ENCODE assay signal across 25 cellular contexts in genomic region chr5:141978389-141978788, GRCh38. TPM values are rescaled to one million over a fixed set of nuclear protein-coding genes. Genes with fewer than 3 reads are reported as not detected.
DNase-seq lines count a peak whose midpoint lies in the region; ATAC-seq, FAIRE-seq and TF ChIP-seq lines count a peak whose summit lies in the region.
"Had no signal": no experiment of that assay in that cellular context is flagged by ENCODE, and none has a peak within 500 bp of the region (broad histone marks: within the 10 kb centered on the region; RNA-seq: fewer than 3 reads in every experiment).

No MANE protein-coding gene starts in this region.

- TF ChIP-seq RAD21 in GM12878 (IDR thresholded peaks at IDR 0.05; ENCODE audit: insufficient read depth, low read depth, low read length): no peak

- H3K36me3 ChIP-seq in left ventricle myocardium inferior (peaks cover 87% of the 10 kb centered on the region), GM12878 (ENCODE audit: control insufficient read depth in 2 of 2, insufficient read depth in 2 of 2, low read length in 1 of 2) (peaks cover 2 to 15% of the 10 kb centered on the region in 2 experiments), right lobe of liver (peaks cover 0 to 72% (median 22%) of the 10 kb centered on the region in 4 donors), small intestine (ENCODE audit: control insufficient read depth in 2 of 2, insufficient read depth in 2 of 2, low read length in 2 of 2) (peaks cover 13 to 22% of the 10 kb centered on the region in 2 donors)
- H3K36me3 ChIP-seq in CD8-positive, alpha-beta memory T cell (ENCODE audit: insufficient read depth, low read length): peaks cover 35% of the 10 kb centered on the region

- H3K27me3 ChIP-seq in left ventricle myocardium inferior (ENCODE audit: low read depth) (no peaks in the 10 kb centered on the region), right cardiac atrium (ENCODE audit: control insufficient read depth, insufficient read depth) (no peaks in the 10 kb centered on the region), GM12878 (replicated peaks in 1 of 2; ENCODE audit: control insufficient read depth in 2 of 2, insufficient read depth in 2 of 2, low read length in 1 of 2) (no peaks in the 10 kb centered on the region), right lobe of liver (no peaks in the 10 kb centered on the region), small intestine (ENCODE audit: control insufficient read depth in 2 of 2, insufficient read depth in 2 of 2, low read length in 2 of 2) (no peaks in the 10 kb centered on the region)
- no peaks in the 10 kb centered on the region for H3K27me3 ChIP-seq in CD8-positive, alpha-beta memory T cell (ENCODE audit: insufficient read depth, low read length, poor library complexity, severe bottlenecking)
- H3K27me3 ChIP-seq: BLaER1 had no signal

- H4K20me1 ChIP-seq in GM12878 (ENCODE audit: control insufficient read depth, insufficient read depth): no peaks in the 10 kb centered on the region

- BruUV-seq in GM12878 (replicated peaks; lab: Mats Ljungman, UMichigan): no TSS peak

- no peak for TF ChIP-seq CTCF in left ventricle myocardium inferior (IDR thresholded peaks at IDR 0.05; ENCODE audit: borderline replicate concordance)
- no peak for TF ChIP-seq CTCF in GM12878 (IDR thresholded peaks at IDR 0.05 in 2 of 3, conservative IDR thresholded peaks at IDR 0.05 in 1 of 3; ENCODE audit: control insufficient read depth in 2 of 3, extremely low read depth in 1 of 3, insufficient read depth in 1 of 3, low read depth in 3 of 3, low read length in 3 of 3)
- TF ChIP-seq CTCF in right lobe of liver (IDR thresholded peaks at IDR 0.05): no peak

- RAD21 ChIA-PET in GM12878 (lab: Charles Lee; ENCODE audit: unreplicated experiment): interaction anchor here (0.8 kb wide), 1 partner anchor 277 kb away, joined by 3 read pairs; no protein-coding TSS in a partner anchor

- CTCF ChIA-PET in GM12878 (lab: Yijun Ruan, JAX): interaction anchor here (0.6 to 4.4 kb wide), 7 partner anchors 10 to 287 kb away, joined by 3 to 21 read pairs (median 4); partner anchors contain the start of gene RNF14
- CTCF ChIA-PET in CD8-positive, alpha-beta memory T cell (lab: Charles Lee): interaction anchor here (1.0 to 4.0 kb wide), 5 partner anchors 10 to 287 kb away, joined by 3 to 22 read pairs (median 6); partner anchors contain the start of gene RNF14

- H3K36me3 Mint-ChIP-seq in CD8-positive, alpha-beta memory T cell: peaks cover 11 to 81% (median 34%) of the 10 kb centered on the region in 3 donors

- TF ChIP-seq POLR2A in GM12878 (IDR thresholded peaks at IDR 0.05; ENCODE audit: low read depth, low read length): no peak
- TF ChIP-seq POLR2A in right lobe of liver (IDR thresholded peaks at IDR 0.05): no peak

- POLR2A ChIA-PET in GM12878 (lab: Charles Lee): interaction anchor here (2.0 kb wide), 1 partner anchor 9 kb away, joined by 6 read pairs; the partner anchor contains the start of gene RNF14
- POLR2A ChIA-PET in CD8-positive, alpha-beta memory T cell (lab: Charles Lee): interaction anchor here (0.7 to 1.7 kb wide), 2 partner anchors 10 to 97 kb away, joined by 3 to 4 read pairs; partner anchors contain the start of gene RNF14

- no peaks in the 10 kb centered on the region for H3K9me3 Mint-ChIP-seq in CD8-positive, alpha-beta memory T cell
- H3K9me3 Mint-ChIP-seq: CD4-positive, CD25-positive, alpha-beta regulatory T cell; CD8-positive, alpha-beta T cell had no signal

- ATAC-seq in right cardiac atrium (no peak), GM12878 (no peak), right lobe of liver (peak; percentile 59 to 82 (median 72))
- ATAC-seq: CD8-positive, alpha-beta T cell had no signal

- H3K4me1 Mint-ChIP-seq in CD8-positive, alpha-beta memory T cell: peaks cover 13 to 31% (median 27%) of the 10 kb centered on the region in 3 donors

- H3K4me2 ChIP-seq in GM12878 (ENCODE audit: control insufficient read depth, insufficient read depth): no peak overlapping the region
- H3K4me2 ChIP-seq: BLaER1 had no signal

- H3K27ac ChIP-seq in left ventricle myocardium inferior (replicated peaks) (peak overlapping the region; percentile 17), right cardiac atrium (ENCODE audit: low read length) (no peak overlapping the region), GM12878 (ENCODE audit: control insufficient read depth, insufficient read depth) (no peak overlapping the region), right lobe of liver (peak overlapping the region in 2 of 3 donors; percentile 0 to 29), small intestine (ENCODE audit: low read depth in 1 of 2, low read length in 1 of 2) (no peak overlapping the region), caudate nucleus (ENCODE audit: low read depth, low read length) (no peak overlapping the region)
- no peak overlapping the region for H3K27ac ChIP-seq in CD8-positive, alpha-beta memory T cell (ENCODE audit: low read depth, low read length)
- H3K27ac ChIP-seq: 22Rv1, BLaER1, C4-2B, GM23248 had no signal

- no peak for TF ChIP-seq EP300 in GM12878 (IDR thresholded peaks at IDR 0.05; ENCODE audit: borderline replicate concordance in 1 of 2, control insufficient read depth in 1 of 2, low read depth in 2 of 2, low read length in 2 of 2)

- H3K79me2 ChIP-seq in GM12878 (ENCODE audit: control insufficient read depth, insufficient read depth, low read length): no peaks in the 10 kb centered on the region

- no peak overlapping the region for H3K4me3 ChIP-seq in left ventricle myocardium inferior
- no peak overlapping the region for H3K4me3 ChIP-seq in right cardiac atrium (ENCODE audit: low read length)
- H3K4me3 ChIP-seq in GM12878: no peak overlapping the region
- no peak overlapping the region for H3K4me3 ChIP-seq in right lobe of liver
- no peak overlapping the region for H3K4me3 ChIP-seq in small intestine (ENCODE audit: low read depth in 1 of 2, low read length in 2 of 2)
- H3K4me3 ChIP-seq in CD8-positive, alpha-beta memory T cell (ENCODE audit: low read length): no peak overlapping the region
- H3K4me3 ChIP-seq: BLaER1, GM23248 had no signal

- H3K4me1 ChIP-seq in left ventricle myocardium inferior (peaks cover 54% of the 10 kb centered on the region), right cardiac atrium (ENCODE audit: control insufficient read depth, insufficient read depth, low read length) (no peaks in the 10 kb centered on the region), GM12878 (ENCODE audit: control insufficient read depth, insufficient read depth, low read length) (no peaks in the 10 kb centered on the region), right lobe of liver (peaks cover 0 to 38% (median 10%) of the 10 kb centered on the region in 4 donors), small intestine (ENCODE audit: control insufficient read depth in 2 of 2, insufficient read depth in 1 of 2, low read depth in 1 of 2, low read length in 1 of 2) (peaks cover 0 to 8% of the 10 kb centered on the region in 2 donors)
- H3K4me1 ChIP-seq in CD8-positive, alpha-beta memory T cell (ENCODE audit: insufficient read depth, low read length): peaks cover 8% of the 10 kb centered on the region
- H3K4me1 ChIP-seq: BLaER1 had no signal

- no peak overlapping the region for H3K9ac ChIP-seq in GM12878 (ENCODE audit: control insufficient read depth, insufficient read depth, low read length)
- H3K9ac ChIP-seq: BLaER1, GM23248 had no signal

- H3K4me3 Mint-ChIP-seq in CD8-positive, alpha-beta memory T cell: no peak overlapping the region
- H3K4me3 Mint-ChIP-seq: B cell; CD4-positive, CD25-positive, alpha-beta regulatory T cell; CD8-positive, alpha-beta T cell had no signal

- no peaks in the 10 kb centered on the region for H3K9me3 ChIP-seq in left ventricle myocardium inferior (replicated peaks)
- H3K9me3 ChIP-seq in right cardiac atrium (ENCODE audit: control insufficient read depth, low read length): no peaks in the 10 kb centered on the region
- H3K9me3 ChIP-seq in GM12878 (replicated peaks; ENCODE audit: control insufficient read depth, insufficient read depth, low read length): no peaks in the 10 kb centered on the region
- H3K9me3 ChIP-seq in right lobe of liver: no peaks in the 10 kb centered on the region
- H3K9me3 ChIP-seq in small intestine (ENCODE audit: control insufficient read depth, low read depth): no peaks in the 10 kb centered on the region
- no peaks in the 10 kb centered on the region for H3K9me3 ChIP-seq in CD8-positive, alpha-beta memory T cell (ENCODE audit: low read length)
- H3K9me3 ChIP-seq: BLaER1 had no signal

- SMC1A ChIA-PET in GM12878 (lab: Charles Lee; ENCODE audit: uncharacterized antibody, unreplicated experiment): interaction anchor here (2.6 to 4.3 kb wide), 2 partner anchors 9 to 12 kb away, joined by 7 to 27 read pairs; partner anchors contain the start of gene RNF14

- intact Hi-C loops in left ventricle myocardium inferior (cut with micrococcal nuclease) (no loop called here), right cardiac atrium (cut with DNase I) (no loop called here), GM12878 (cut with micrococcal nuclease; ENCODE audit: unreplicated experiment) (no loop called here), right lobe of liver (cut with DNase I) (no loop called here)

- in situ Hi-C loops in GM12878 (cut with MboI): no loop called here

- H2AFZ ChIP-seq in GM12878 (ENCODE audit: control insufficient read depth, low read depth, low read length): no peak overlapping the region
- H2AFZ ChIP-seq: GM23248 had no signal

- no peaks in the 10 kb centered on the region for H3K27me3 Mint-ChIP-seq in CD8-positive, alpha-beta memory T cell
- H3K27me3 Mint-ChIP-seq: B cell; CD4-positive, CD25-positive, alpha-beta regulatory T cell had no signal

- DNase-seq in left ventricle myocardium inferior (no peak), right cardiac atrium (no peak), GM12878 (ENCODE audit: low read depth, low spot score) (no peak), right lobe of liver (no peak), small intestine (peak; percentile 61), caudate nucleus (lab: John Stamatoyannopoulos, UW) (no peak), GM19240 (ENCODE audit: insufficient read length, low spot score) (no peak)
- no peak for DNase-seq in CD8-positive, alpha-beta memory T cell
- DNase-seq: CD4-positive, CD25-positive, alpha-beta regulatory T cell; CD8-positive, alpha-beta T cell; DMS 273 treated with DMSO at 0.1 percent for 48 hours; DMS79; EL; GDM1; GM23248; H7; HCEC 1CT had no signal

- H3K27ac Mint-ChIP-seq in CD8-positive, alpha-beta memory T cell: peak overlapping the region in 1 of 8 donors; percentile 28
- H3K27ac Mint-ChIP-seq: B cell; CD8-positive, alpha-beta T cell had no signal

- FAIRE-seq in GM12878 (lab: Jason Lieb, UNC) (peak; percentile 35), small intestine (lab: Jason Lieb, UNC) (no peak)
- FAIRE-seq: A204.1, D721Med, H1 had no signal

RNA-seq across cellular contexts. Expression of gene RNF14, which starts 9.5 kb away (rescaled TPM):
- total RNA-seq in left ventricle myocardium inferior: 120 TPM
- total RNA-seq in right cardiac atrium: 100 to 1,000 TPM in 2 of 4 donors, 10 to 100 TPM in 2; 90.7 to 105 (median 97.7) TPM
- polyA plus RNA-seq in right cardiac atrium: 36.3 TPM
- 34.2 and 34.7 TPM in 2 replicates for total RNA-seq in GM12878 (2013; cell fraction: nucleolus; rRNA removed)
- 19.7 and 30.8 TPM in 2 replicates for total RNA-seq in GM12878 (2014; rRNA removed)
- 23.8 and 24.2 TPM in 2 replicates for total RNA-seq in GM12878 (2014; rRNA removed; fragmentation: Illumina TruSeq; extraction: Trizol)
- total RNA-seq in GM12878 (2021): 19.7 and 26.7 TPM in 2 replicates
- polyA plus RNA-seq in GM12878 (2011; ENCODE audit: low read depth): 16.1 TPM
- 30.6 and 39.7 TPM in 2 replicates for polyA plus RNA-seq in GM12878 (2011; rRNA removed)
- polyA plus RNA-seq in GM12878 (2011; cell fraction: cytosol; rRNA removed): 18.9 and 21.4 TPM in 2 replicates
- 15.4 and 15.5 TPM in 2 replicates for polyA plus RNA-seq in GM12878 (2011; cell fraction: nucleus; rRNA removed)
- 15.4 and 19.5 TPM in 2 replicates for polyA plus RNA-seq in GM12878 (2012)
- polyA plus RNA-seq in GM12878 (2014; fragmentation: Illumina TruSeq; extraction: Trizol): 28.6 and 35.5 TPM in 2 replicates
- 10 to 100 TPM; 28.1 to 34.4 TPM for polyA plus RNA-seq in GM12878 (2014; fragmentation: Nextera tagmentation; extraction: Ambion mirVana)
- polyA plus RNA-seq in GM12878 (2014; rRNA removed): 13.2 and 14.1 TPM in 2 replicates
- 10 to 100 TPM; 35.2 to 41.8 TPM for polyA plus RNA-seq in GM12878 (2016; fragmentation: Nextera tagmentation; extraction: Ambion mirVana)
- 27.2 and 29.3 TPM in 2 replicates for polyA minus RNA-seq in GM12878 (2011; rRNA and poly(A)+ RNA removed)
- 8.7 and 11.3 TPM in 2 replicates for polyA minus RNA-seq in GM12878 (2011; cell fraction: cytosol; rRNA and poly(A)+ RNA removed)
- 9.4 and 16.6 TPM in 2 replicates for polyA minus RNA-seq in GM12878 (2011; cell fraction: nucleus; rRNA and poly(A)+ RNA removed)
- total RNA-seq in right lobe of liver: 10 to 100 TPM; 34.8 to 54.8 (median 41.8) TPM
- polyA plus RNA-seq in small intestine: 10 to 100 TPM; 26.2 to 38.5 (median 29.3) TPM
- total RNA-seq in CD8-positive, alpha-beta memory T cell: 10 to 100 TPM; 46.2 to 49.6 TPM
- polyA plus RNA-seq in CD8-positive, alpha-beta memory T cell: 43.7 TPM

RNA-seq across cellular contexts. Expression of gene PCDH12, which starts 20.4 kb away (rescaled TPM):
- 7.6 TPM for total RNA-seq in left ventricle myocardium inferior
- total RNA-seq in right cardiac atrium: 1 to 10 TPM; 4.1 to 7.9 (median 6.7) TPM
- polyA plus RNA-seq in right cardiac atrium: 3.0 TPM
- not detected in 2 replicates for total RNA-seq in GM12878 (2013; cell fraction: nucleolus; rRNA removed)
- 0.06 TPM in 1 of 2 replicates, not detected in the other for total RNA-seq in GM12878 (2014; rRNA removed)
- total RNA-seq in GM12878 (2014; rRNA removed; fragmentation: Illumina TruSeq; extraction: Trizol): not detected in 2 replicates
- total RNA-seq in GM12878 (2021): 0.03 TPM in 1 of 2 replicates, not detected in the other
- 0.16 TPM for polyA plus RNA-seq in GM12878 (2011; ENCODE audit: low read depth)
- polyA plus RNA-seq in GM12878 (2011; rRNA removed): 0.10 TPM in 1 of 2 replicates, not detected in the other
- 0.02 TPM in 1 of 2 replicates, not detected in the other for polyA plus RNA-seq in GM12878 (2011; cell fraction: cytosol; rRNA removed)
- polyA plus RNA-seq in GM12878 (2011; cell fraction: nucleus; rRNA removed): 0.03 TPM in 1 of 2 replicates, not detected in the other
- 0.11 and 0.18 TPM in 2 replicates for polyA plus RNA-seq in GM12878 (2012)
- polyA plus RNA-seq in GM12878 (2014; fragmentation: Illumina TruSeq; extraction: Trizol): not detected in 2 replicates
- under 1 TPM in 1 of 2 experiments, not detected in 1; 0.05 TPM for polyA plus RNA-seq in GM12878 (2014; fragmentation: Nextera tagmentation; extraction: Ambion mirVana)
- 0.01 TPM in 1 of 2 replicates, not detected in the other for polyA plus RNA-seq in GM12878 (2014; rRNA removed)
- polyA plus RNA-seq in GM12878 (2016; fragmentation: Nextera tagmentation; extraction: Ambion mirVana): under 1 TPM in 1 of 2 experiments, not detected in 1; 0.14 TPM
- not detected in 2 replicates for polyA minus RNA-seq in GM12878 (2011; rRNA and poly(A)+ RNA removed)
- not detected in 2 replicates for polyA minus RNA-seq in GM12878 (2011; cell fraction: cytosol; rRNA and poly(A)+ RNA removed)
- not detected in 2 replicates for polyA minus RNA-seq in GM12878 (2011; cell fraction: nucleus; rRNA and poly(A)+ RNA removed)
- total RNA-seq in right lobe of liver: 1 to 10 TPM; 1.5 to 4.4 (median 1.9) TPM
- polyA plus RNA-seq in small intestine: 1 to 10 TPM in 1 of 3 donors, under 1 TPM in 1, not detected in 1; under 0.01 to 2.6 TPM
- under 1 TPM; 0.33 to 0.88 TPM for total RNA-seq in CD8-positive, alpha-beta memory T cell
- polyA plus RNA-seq in CD8-positive, alpha-beta memory T cell: 0.07 TPM
- total RNA-seq: B cell; CD4-positive, CD25-positive, alpha-beta regulatory T cell; CD8-positive, alpha-beta T cell; GM23248 had no signal
- polyA plus RNA-seq: AG04450 had no signal

RNA-seq across cellular contexts. Expression of gene GNPDA1, which starts 34.4 kb away (rescaled TPM):
- 24.3 TPM for total RNA-seq in left ventricle myocardium inferior
- 10 to 100 TPM; 16.9 to 22.5 (median 19.2) TPM for total RNA-seq in right cardiac atrium
- polyA plus RNA-seq in right cardiac atrium: 12.1 TPM
- total RNA-seq in GM12878 (2013; cell fraction: nucleolus; rRNA removed): 3.0 and 3.9 TPM in 2 replicates
- 2.6 and 3.2 TPM in 2 replicates for total RNA-seq in GM12878 (2014; rRNA removed)
- 3.0 and 3.5 TPM in 2 replicates for total RNA-seq in GM12878 (2014; rRNA removed; fragmentation: Illumina TruSeq; extraction: Trizol)
- total RNA-seq in GM12878 (2021): 3.4 and 4.5 TPM in 2 replicates
- polyA plus RNA-seq in GM12878 (2011; ENCODE audit: low read depth): 8.0 TPM
- polyA plus RNA-seq in GM12878 (2011; rRNA removed): 0.68 and 1.0 TPM in 2 replicates
- 1.4 and 1.8 TPM in 2 replicates for polyA plus RNA-seq in GM12878 (2011; cell fraction: cytosol; rRNA removed)
- polyA plus RNA-seq in GM12878 (2011; cell fraction: nucleus; rRNA removed): 1.1 and 1.2 TPM in 2 replicates
- 9.2 and 13.1 TPM in 2 replicates for polyA plus RNA-seq in GM12878 (2012)
- polyA plus RNA-seq in GM12878 (2014; fragmentation: Illumina TruSeq; extraction: Trizol): 5.2 and 5.5 TPM in 2 replicates
- polyA plus RNA-seq in GM12878 (2014; fragmentation: Nextera tagmentation; extraction: Ambion mirVana): 10 to 100 TPM in 1 of 2 experiments, 1 to 10 TPM in 1; 5.8 to 11.9 TPM
- polyA plus RNA-seq in GM12878 (2014; rRNA removed): 2.2 and 2.6 TPM in 2 replicates
- polyA plus RNA-seq in GM12878 (2016; fragmentation: Nextera tagmentation; extraction: Ambion mirVana): 1 to 10 TPM; 3.0 to 4.5 TPM
- 0.44 and 2.1 TPM in 2 replicates for polyA minus RNA-seq in GM12878 (2011; rRNA and poly(A)+ RNA removed)
- 0.62 and 1.5 TPM in 2 replicates for polyA minus RNA-seq in GM12878 (2011; cell fraction: cytosol; rRNA and poly(A)+ RNA removed)
- 0.12 and 0.48 TPM in 2 replicates for polyA minus RNA-seq in GM12878 (2011; cell fraction: nucleus; rRNA and poly(A)+ RNA removed)
- total RNA-seq in right lobe of liver: 10 to 100 TPM in 4 of 6 experiments, 1 to 10 TPM in 2; 6.3 to 22.1 (median 14.9) TPM
- 10 to 100 TPM; 20.6 to 31.3 (median 30.6) TPM for polyA plus RNA-seq in small intestine
- total RNA-seq in CD8-positive, alpha-beta memory T cell: 10 to 100 TPM; 62.4 to 70.0 TPM
- polyA plus RNA-seq in CD8-positive, alpha-beta memory T cell: 32.5 TPM

RNA-seq across cellular contexts. Expression of gene DELE1, which starts 54.7 kb away (rescaled TPM):
- total RNA-seq in left ventricle myocardium inferior: 125 TPM
- 100 to 1,000 TPM in 2 of 4 donors, 10 to 100 TPM in 2; 82.6 to 109 (median 99.2) TPM for total RNA-seq in right cardiac atrium
- polyA plus RNA-seq in right cardiac atrium: 62.0 TPM
- 148 and 153 TPM in 2 replicates for total RNA-seq in GM12878 (2013; cell fraction: nucleolus; rRNA removed)
- 58.1 and 60.3 TPM in 2 replicates for total RNA-seq in GM12878 (2014; rRNA removed)
- 39.0 and 42.0 TPM in 2 replicates for total RNA-seq in GM12878 (2014; rRNA removed; fragmentation: Illumina TruSeq; extraction: Trizol)
- 62.9 and 63.2 TPM in 2 replicates for total RNA-seq in GM12878 (2021)
- 31.0 TPM for polyA plus RNA-seq in GM12878 (2011; ENCODE audit: low read depth)
- 46.4 and 71.4 TPM in 2 replicates for polyA plus RNA-seq in GM12878 (2011; rRNA removed)
- polyA plus RNA-seq in GM12878 (2011; cell fraction: cytosol; rRNA removed): 84.2 and 98.9 TPM in 2 replicates
- 223 and 258 TPM in 2 replicates for polyA plus RNA-seq in GM12878 (2011; cell fraction: nucleus; rRNA removed)
- polyA plus RNA-seq in GM12878 (2012): 50.8 and 50.9 TPM in 2 replicates
- 30.2 and 53.2 TPM in 2 replicates for polyA plus RNA-seq in GM12878 (2014; fragmentation: Illumina TruSeq; extraction: Trizol)
- 10 to 100 TPM; 18.9 to 21.4 TPM for polyA plus RNA-seq in GM12878 (2014; fragmentation: Nextera tagmentation; extraction: Ambion mirVana)
- 69.4 and 71.2 TPM in 2 replicates for polyA plus RNA-seq in GM12878 (2014; rRNA removed)
- polyA plus RNA-seq in GM12878 (2016; fragmentation: Nextera tagmentation; extraction: Ambion mirVana): 10 to 100 TPM; 37.8 to 37.9 TPM
- 48.9 and 72.9 TPM in 2 replicates for polyA minus RNA-seq in GM12878 (2011; rRNA and poly(A)+ RNA removed)
- polyA minus RNA-seq in GM12878 (2011; cell fraction: cytosol; rRNA and poly(A)+ RNA removed): 19.4 and 27.2 TPM in 2 replicates
- 43.5 and 49.6 TPM in 2 replicates for polyA minus RNA-seq in GM12878 (2011; cell fraction: nucleus; rRNA and poly(A)+ RNA removed)
- total RNA-seq in right lobe of liver: 10 to 100 TPM; 39.4 to 57.9 (median 43.8) TPM
- polyA plus RNA-seq in small intestine: 10 to 100 TPM; 32.2 to 45.4 (median 43.5) TPM
- 10 to 100 TPM; 48.8 to 50.2 TPM for total RNA-seq in CD8-positive, alpha-beta memory T cell
- polyA plus RNA-seq in CD8-positive, alpha-beta memory T cell: 27.3 TPM

Comparison
In these comparisons a context has a peak if more than half of its experiments do, and no peak if none do; other contexts are left out.
1. H3K27ac ChIP-seq: peak in left ventricle myocardium inferior (single experiment) and right lobe of liver (2 of 3); none in right cardiac atrium (single experiment), GM12878 (single experiment), small intestine (0 of 2), caudate nucleus (single experiment) and CD8-positive, alpha-beta memory T cell (single experiment).
2. ATAC-seq: peak in right lobe of liver (4 of 4); none in right cardiac atrium (0 of 2) and GM12878 (single experiment).